In the genomic region with DNA sequence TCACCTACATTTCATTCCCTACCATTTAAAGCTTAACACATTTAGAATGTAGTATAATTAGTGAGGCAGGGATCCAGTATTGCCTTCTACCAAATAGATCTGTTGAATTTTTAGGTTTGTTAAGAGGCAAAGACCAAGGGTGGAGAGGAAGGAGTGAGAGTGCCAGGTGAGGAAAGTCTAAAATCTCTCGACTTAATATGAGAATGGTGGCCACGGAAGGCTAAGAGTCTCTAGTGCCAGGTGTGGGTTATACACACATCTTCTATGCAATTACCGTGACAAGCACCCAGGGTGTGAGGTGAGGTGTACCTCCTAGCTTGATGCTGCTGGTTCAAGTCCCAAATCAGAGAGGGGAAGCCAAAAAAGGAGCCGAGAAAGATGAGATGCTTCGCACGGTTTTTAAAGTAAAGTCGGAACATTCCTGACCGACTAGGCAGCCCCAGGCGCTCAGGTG, we compare ENCODE assay signal across 8 cellular contexts. TPM values are rescaled to one million over a fixed set of nuclear protein-coding genes. Genes with fewer than 3 reads are reported as not detected.
DNase-seq lines count a peak whose midpoint lies in the region; ATAC-seq and TF ChIP-seq lines count a peak whose summit lies in the region.

No MANE protein-coding gene starts in this region.

- H3K4me3 ChIP-seq in body of pancreas: peak overlapping the region in 1 of 2 donors; percentile 55
- H3K4me3 ChIP-seq in mesodermal cell (ENCODE audit: extremely low read depth, insufficient read depth, low read length, poor library complexity, severe bottlenecking): peak overlapping the region; percentile 52

- peaks cover 14% of the 10 kb centered on the region for H3K27me3 Mint-ChIP-seq in IgD-negative memory B cell

- peaks cover 4 to 16% (median 14%) of the 10 kb centered on the region in 3 donors for H3K4me1 Mint-ChIP-seq in IgD-negative memory B cell

- H3K36me3 Mint-ChIP-seq in IgD-negative memory B cell: no peaks in the 10 kb centered on the region

- no peak for TF ChIP-seq CTCF in body of pancreas (IDR thresholded peaks at IDR 0.05)

- peak overlapping the region; percentile 23 to 93 (median 88) for H3K27ac Mint-ChIP-seq in IgD-negative memory B cell

- H3K27ac ChIP-seq in body of pancreas (peak overlapping the region; percentile 82 to 93 (median 90)), mesodermal cell (ENCODE audit: low read depth, low read length, severe bottlenecking) (peak overlapping the region; percentile 71)

- no peak for TF ChIP-seq POLR2A in body of pancreas (IDR thresholded peaks at IDR 0.05)

- H3K9me3 ChIP-seq in body of pancreas (peaks cover 0 to 3% (median 0%) of the 10 kb centered on the region in 3 donors), mesodermal cell (ENCODE audit: control insufficient read depth, low read length) (no peaks in the 10 kb centered on the region)

- no peaks in the 10 kb centered on the region for H3K9me3 Mint-ChIP-seq in IgD-negative memory B cell

- 0 to 2% methylated on average over 9 of the region's 9 CpGs for WGBS in body of pancreas, 2 donors
- WGBS in mesodermal cell (ENCODE audit: insufficient coverage in 2 of 2), 2 experiments: 0 to 8% methylated on average over 6 to 7 of the region's 9 CpGs

- H3K36me3 ChIP-seq in body of pancreas (replicated peaks in 1 of 2; ENCODE audit: insufficient read depth in 1 of 2, low read depth in 2 of 2) (no peaks in the 10 kb centered on the region), mesodermal cell (ENCODE audit: control insufficient read depth, insufficient read depth, low read length) (no peaks in the 10 kb centered on the region)

- DNase-seq in GM03348 (ENCODE audit: low spot score) (peak; percentile 1), body of pancreas (no peak), posterior cingulate gyrus (no peak), NCI-H1436 treated with DMSO at 0.1 percent for 48 hours (lab: John Stamatoyannopoulos, UW) (no peak)
- no peak for DNase-seq in NK-92 treated with Interleukin-12 subunit alpha and Interleukin-12 subunit beta, amount 100 ng/mL, for 24 hours (lab: John Stamatoyannopoulos, UW)

- ATAC-seq in GM21515 (IDR thresholded peaks at IDR 0.05; ENCODE audit: unreplicated experiment) (peak; percentile 5), body of pancreas (no peak)

- peak overlapping the region; percentile 76 to 99 (median 93) for H3K4me3 Mint-ChIP-seq in IgD-negative memory B cell

- intact Hi-C loops in body of pancreas (cut with DNase I): no loop called here
- intact Hi-C loops in posterior cingulate gyrus (cut with DNase I): loop anchor here (2.0 kb wide), 2 partner anchors 23 to 39 kb away; partner anchors contain the start of gene NDUFA5

- no peaks in the 10 kb centered on the region for H3K27me3 ChIP-seq in body of pancreas

- H3K4me1 ChIP-seq in body of pancreas (peaks cover 6% of the 10 kb centered on the region), mesodermal cell (ENCODE audit: control insufficient read depth, insufficient read depth, low read length, poor library complexity, severe bottlenecking) (no peaks in the 10 kb centered on the region)

RNA-seq across cellular contexts. Expression of gene IQUB, which starts 0.4 kb away (rescaled TPM):
- not detected for polyA plus RNA-seq in IgD-negative memory B cell
- total RNA-seq in body of pancreas: 1 to 10 TPM; 1.3 to 1.6 TPM
- polyA plus RNA-seq in mesodermal cell (2013, experiment 1 of 2): 0.66 TPM
- 1.1 TPM for polyA plus RNA-seq in mesodermal cell (2013, experiment 2 of 2)

RNA-seq across cellular contexts. Expression of gene NDUFA5, which starts 23.7 kb away (rescaled TPM):
- polyA plus RNA-seq in IgD-negative memory B cell: 77.9 TPM
- 10 to 100 TPM; 33.3 to 50.6 TPM for total RNA-seq in body of pancreas
- 43.5 TPM for polyA plus RNA-seq in mesodermal cell (2013, experiment 1 of 2)
- polyA plus RNA-seq in mesodermal cell (2013, experiment 2 of 2): 60.8 TPM
